11 cellular contexts compared by ENCODE assay signal in the genomic region with DNA sequence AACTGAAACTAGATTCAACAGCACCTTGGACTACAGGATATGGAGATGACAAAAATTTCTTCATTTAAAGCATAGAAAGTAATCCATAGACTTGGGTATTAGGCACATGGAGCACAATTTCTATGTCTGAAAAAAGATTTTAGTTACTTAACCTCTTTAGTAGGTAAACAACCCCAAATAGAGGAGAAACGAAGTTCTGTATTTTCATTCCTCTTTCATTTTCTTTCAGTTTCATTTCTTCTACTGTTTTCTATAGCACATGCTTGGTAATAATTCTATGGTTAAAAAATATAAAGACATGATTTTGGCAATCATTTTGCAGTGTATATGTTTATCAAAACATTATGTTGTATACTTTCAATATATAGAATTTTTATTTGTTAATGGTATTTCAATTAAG.
A peak's percentile ranks its signal among the peaks of the same experiment; 100 is the strongest.
DNase-seq lines count a peak whose midpoint lies in the region; ATAC-seq, FAIRE-seq and TF ChIP-seq lines count a peak whose summit lies in the region.
"Had no signal": no experiment of that assay in that cellular context is flagged by ENCODE, and none has a peak within 500 bp of the region (broad histone marks: within the 10 kb centered on the region; RNA-seq: fewer than 3 reads in every experiment).

No MANE protein-coding gene starts in this region.

- peak overlapping the region; percentile 76 for H3K4me2 ChIP-seq in fibroblast of lung (ENCODE audit: extremely low read depth, insufficient read depth, low read length)
- H3K4me2 ChIP-seq in HepG2 (ENCODE audit: low read depth, low read length): no peak overlapping the region

- H3K4me1 ChIP-seq in fibroblast of lung (ENCODE audit: control insufficient read depth, extremely low read depth, insufficient read depth, low read length): no peaks in the 10 kb centered on the region
- no peaks in the 10 kb centered on the region for H3K4me1 ChIP-seq in HepG2 (ENCODE audit: insufficient read depth, low read length)

- intact Hi-C loops in HepG2 (cut with micrococcal nuclease; ENCODE audit: unreplicated experiment): no loop called here

- H3K4me3 ChIP-seq in fibroblast of lung (replicated peaks in 1 of 4; ENCODE audit: control extremely low read depth in 1 of 4, insufficient read depth in 1 of 4, low read depth in 3 of 4, low read length in 4 of 4) (peak overlapping the region; percentile 6 to 39 (median 34)), brain microvascular endothelial cell (ENCODE audit: low read depth, low read length) (no peak overlapping the region), HepG2 (replicated peaks in 1 of 3; ENCODE audit: insufficient read depth in 1 of 3, low read depth in 2 of 3, low read length in 3 of 3) (no peak overlapping the region)
- H3K4me3 ChIP-seq: K562 had no signal

- POLR2A ChIA-PET in HepG2 (lab: Yijun Ruan, JAX): no interaction called here

- H3K9me3 ChIP-seq in fibroblast of lung (ENCODE audit: control insufficient read depth, insufficient read depth, low read depth, low read length) (no peaks in the 10 kb centered on the region), HepG2 (ENCODE audit: low read length) (no peaks in the 10 kb centered on the region)

- peaks cover 4 to 8% (median 6%) of the 10 kb centered on the region in 3 donors for H3K9me3 Mint-ChIP-seq in IgD-negative memory B cell

- WGBS in HepG2 (ENCODE audit: low lambda C conversion rate): 0% methylated on average over 1 of the region's 1 CpG

- H2AFZ ChIP-seq in fibroblast of lung (ENCODE audit: low read length): peak overlapping the region; percentile 73
- no peak overlapping the region for H2AFZ ChIP-seq in HepG2 (ENCODE audit: low read length)

- CTCF ChIA-PET in HepG2 (lab: Yijun Ruan, JAX; ENCODE audit: low intra/inter-chr PET ratio, low total read pairs): no interaction called here

- H3K36me3 ChIP-seq in fibroblast of lung (ENCODE audit: control insufficient read depth, insufficient read depth, low read length) (no peaks in the 10 kb centered on the region), brain microvascular endothelial cell (replicated peaks) (no peaks in the 10 kb centered on the region), HepG2 (replicated peaks in 1 of 2; ENCODE audit: control insufficient read depth in 1 of 2, insufficient read depth in 2 of 2, low read length in 2 of 2) (no peaks in the 10 kb centered on the region)

- ATAC-seq in GM21529 (IDR thresholded peaks at IDR 0.05; ENCODE audit: unreplicated experiment) (peak; percentile 65), HepG2 (no peak)
- ATAC-seq: K562 had no signal

- H3K27me3 ChIP-seq in fibroblast of lung (ENCODE audit: control insufficient read depth, insufficient read depth, low read length) (no peaks in the 10 kb centered on the region), brain microvascular endothelial cell (replicated peaks) (no peaks in the 10 kb centered on the region), HepG2 (ENCODE audit: control insufficient read depth in 1 of 2, insufficient read depth in 2 of 2, low read length in 2 of 2) (no peaks in the 10 kb centered on the region)

- BruUV-seq in HepG2 (replicated peaks; lab: Mats Ljungman, UMichigan): no TSS peak

- peak overlapping the region; percentile 19 to 91 (median 87) for H3K27ac Mint-ChIP-seq in IgD-negative memory B cell

- H3K4me3 Mint-ChIP-seq in IgD-negative memory B cell: peak overlapping the region; percentile 52 to 92 (median 84)

- H3K27ac ChIP-seq in fibroblast of lung (ENCODE audit: insufficient read depth, low read length) (no peak overlapping the region), brain microvascular endothelial cell (no peak overlapping the region), HepG2 (ENCODE audit: extremely low read length, insufficient read depth, low read length) (no peak overlapping the region)
- H3K27ac ChIP-seq: epithelial cell of prostate, VCaP had no signal

- H3K36me3 Mint-ChIP-seq in IgD-negative memory B cell: peaks cover 5% of the 10 kb centered on the region

- H3K27me3 Mint-ChIP-seq in IgD-negative memory B cell: no peaks in the 10 kb centered on the region

- H3K79me2 ChIP-seq in fibroblast of lung (ENCODE audit: control insufficient read depth, insufficient read depth, low read length): no peaks in the 10 kb centered on the region
- no peaks in the 10 kb centered on the region for H3K79me2 ChIP-seq in HepG2 (ENCODE audit: insufficient read depth, low read length)

- no peaks in the 10 kb centered on the region for H4K20me1 ChIP-seq in fibroblast of lung (ENCODE audit: control insufficient read depth, extremely low read depth, insufficient read depth, low read length)
- no peaks in the 10 kb centered on the region for H4K20me1 ChIP-seq in HepG2 (ENCODE audit: insufficient read depth, low read length)

- no peak overlapping the region for H3K9ac ChIP-seq in fibroblast of lung (ENCODE audit: insufficient read depth, low read length)
- H3K9ac ChIP-seq in HepG2 (ENCODE audit: insufficient read depth, low read depth, low read length): no peak overlapping the region

- TF ChIP-seq CTCF in fibroblast of lung (conservative IDR thresholded peaks at IDR 0.05 in 1 of 2, IDR thresholded peaks at IDR 0.05 in 1 of 2; ENCODE audit: low read depth in 1 of 2, low read length in 2 of 2) (no peak), brain microvascular endothelial cell (IDR thresholded peaks at IDR 0.05; ENCODE audit: low read depth, low read length, missing control alignments) (no peak), HepG2 (CRISPR knock-in tag; IDR thresholded peaks at IDR 0.05) (no peak)

- peak; percentile 36 for FAIRE-seq in GM12892 (lab: Jason Lieb, UNC)
- FAIRE-seq in HepG2 (lab: Jason Lieb, UNC): no peak
- FAIRE-seq: K562 had no signal

- TF ChIP-seq RAD21 in HepG2 (CRISPR knock-in tag; IDR thresholded peaks at IDR 0.05): no peak

- peaks cover 18 to 22% (median 20%) of the 10 kb centered on the region in 3 donors for H3K4me1 Mint-ChIP-seq in IgD-negative memory B cell

- TF ChIP-seq POLR2A in GM12892 (IDR thresholded peaks at IDR 0.05; ENCODE audit: low read depth, low read length) (no peak), HepG2 (IDR thresholded peaks at IDR 0.05; ENCODE audit: insufficient read depth in 1 of 2, low read depth in 2 of 2, low read length in 2 of 2) (no peak)

- DNase-seq in GM12892 (ENCODE audit: insufficient read length) (no peak), fibroblast of lung (ENCODE audit: low read depth in 2 of 2) (peak in 1 of 2 donors; percentile 7), brain microvascular endothelial cell (no peak), NCI-H82 treated with DMSO at 0.1 percent for 48 hours (lab: John Stamatoyannopoulos, UW; ENCODE audit: unreplicated experiment) (no peak), HepG2 (ENCODE audit: low spot score) (no peak), NCI-H2171 treated with DMSO at 0.1 percent for 48 hours (lab: John Stamatoyannopoulos, UW) (no peak)

- in situ Hi-C loops in brain microvascular endothelial cell (cut with HindIII; ENCODE audit: low pct_ligation_motif_present, low sequenced_read_pairs) (no loop called here), HepG2 (cut with HindIII; ENCODE audit: extremely low pct_ligation_motif_present, low pct_unique_long_range_greater_than_20kb) (no loop called here)

- no peak for TF ChIP-seq EP300 in HepG2 (IDR thresholded peaks at IDR 0.05; ENCODE audit: low read depth in 2 of 2, low read length in 2 of 2)
- no peak for TF ChIP-seq EP300 in HepG2 (CRISPR knock-in tag; IDR thresholded peaks at IDR 0.05; ENCODE audit: borderline replicate concordance)

TF ChIP-seq in HepG2, 621 proteins besides CTCF, POLR2A, EP300 and RAD21:
- TF ChIP-seq SALL2 (CRISPR knock-in tag; IDR thresholded peaks at IDR 0.05): no peak
- no peak for TF ChIP-seq SNAPC2 (CRISPR knock-in tag; IDR thresholded peaks at IDR 0.05)
- TF ChIP-seq NFYC (CRISPR knock-in tag; IDR thresholded peaks at IDR 0.05): no peak
- TF ChIP-seq, protein P1, sequence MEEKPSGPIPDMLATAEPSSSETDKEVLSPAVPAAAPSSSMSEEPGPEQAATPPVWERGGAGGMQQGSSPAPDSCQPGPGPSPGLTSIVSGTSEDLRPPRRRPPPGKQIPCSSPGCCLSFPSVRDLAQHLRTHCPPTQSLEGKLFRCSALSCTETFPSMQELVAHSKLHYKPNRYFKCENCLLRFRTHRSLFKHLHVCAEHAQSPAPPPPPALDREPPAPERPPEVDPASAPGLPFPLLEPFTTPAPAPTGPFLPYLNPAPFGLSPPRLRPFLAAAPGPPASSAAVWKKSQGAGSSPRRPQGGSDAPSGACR (CRISPR knock-in tag; IDR thresholded peaks at IDR 0.05): no peak
- no peak for TF ChIP-seq CEBPG (CRISPR knock-in tag; IDR thresholded peaks at IDR 0.05)
- TF ChIP-seq ZNF558 (CRISPR knock-in tag; IDR thresholded peaks at IDR 0.05; ENCODE audit: borderline replicate concordance): no peak
- TF ChIP-seq HHEX (CRISPR knock-in tag; IDR thresholded peaks at IDR 0.05): no peak
- no peak for TF ChIP-seq JUN (CRISPR knock-in tag; IDR thresholded peaks at IDR 0.05)
- TF ChIP-seq NFYB (CRISPR knock-in tag; IDR thresholded peaks at IDR 0.05): no peak
- no peak for TF ChIP-seq ATF7-NPFF (CRISPR knock-in tag; IDR thresholded peaks at IDR 0.05; ENCODE audit: low read depth)
- no peak for TF ChIP-seq TBP (CRISPR knock-in tag; IDR thresholded peaks at IDR 0.05)
- no peak for TF ChIP-seq ZNF331 (CRISPR knock-in tag; IDR thresholded peaks at IDR 0.05)
- TF ChIP-seq, protein P2, sequence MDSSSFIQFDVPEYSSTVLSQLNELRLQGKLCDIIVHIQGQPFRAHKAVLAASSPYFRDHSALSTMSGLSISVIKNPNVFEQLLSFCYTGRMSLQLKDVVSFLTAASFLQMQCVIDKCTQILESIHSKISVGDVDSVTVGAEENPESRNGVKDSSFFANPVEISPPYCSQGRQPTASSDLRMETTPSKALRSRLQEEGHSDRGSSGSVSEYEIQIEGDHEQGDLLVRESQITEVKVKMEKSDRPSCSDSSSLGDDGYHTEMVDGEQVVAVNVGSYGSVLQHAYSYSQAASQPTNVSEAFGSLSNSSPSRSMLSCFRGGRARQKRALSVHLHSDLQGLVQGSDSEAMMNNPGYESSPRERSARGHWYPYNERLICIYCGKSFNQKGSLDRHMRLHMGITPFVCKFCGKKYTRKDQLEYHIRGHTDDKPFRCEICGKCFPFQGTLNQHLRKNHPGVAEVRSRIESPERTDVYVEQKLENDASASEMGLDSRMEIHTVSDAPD (CRISPR knock-in tag; IDR thresholded peaks at IDR 0.05): no peak
- no peak for TF ChIP-seq MTF1 (CRISPR knock-in tag; IDR thresholded peaks at IDR 0.05)
- TF ChIP-seq ZNF75D (CRISPR knock-in tag; IDR thresholded peaks at IDR 0.05; ENCODE audit: borderline replicate concordance): no peak
- no peak for TF ChIP-seq FIP1L1 (IDR thresholded peaks at IDR 0.05; ENCODE audit: borderline replicate concordance, insufficient read depth, low read depth, low read length)
- TF ChIP-seq ZBTB1 (CRISPR knock-in tag; IDR thresholded peaks at IDR 0.05; ENCODE audit: borderline replicate concordance): no peak

Comparison
In these comparisons a context has a peak if more than half of its experiments do, and no peak if none do; other contexts are left out.
1. H3K4me3 ChIP-seq: peak in fibroblast of lung (4 of 4); none in brain microvascular endothelial cell (single experiment) and HepG2 (0 of 3).